ENCODE assay signal across 1 cellular context in genomic region chr14:77122555-77123125, GRCh38.
TF ChIP-seq lines count a peak whose summit lies in the region.

No MANE protein-coding gene starts in this region.

TF ChIP-seq in WTC11, 78 proteins besides CTCF, POLR2A, EP300 and RAD21 (continued from another document):
- TF ChIP-seq ATF2 (CRISPR knock-in tag; IDR thresholded peaks at IDR 0.05; ENCODE audit: borderline replicate concordance, low read depth) (no peak), SOX15 (CRISPR knock-in tag; IDR thresholded peaks at IDR 0.05) (no peak), MYBL2 (CRISPR knock-in tag; IDR thresholded peaks at IDR 0.05) (no peak), CBFB (CRISPR knock-in tag; IDR thresholded peaks at IDR 0.05; ENCODE audit: low read depth) (no peak), TP53 (CRISPR knock-in tag; IDR thresholded peaks at IDR 0.05) (no peak)
